Comparison of ENCODE assay signal across 35 cellular contexts in genomic region chr5:41305056-41305455, GRCh38.
"Had no signal": no experiment of that assay in that cellular context is flagged by ENCODE, and none has a peak within 500 bp of the region (broad histone marks: within the 10 kb centered on the region; RNA-seq: fewer than 3 reads in every experiment).

No MANE protein-coding gene starts in this region.

- H3K4me3 ChIP-seq: MG63 had no signal

- H3K27ac ChIP-seq: KMS-11 had no signal

- DNase-seq: Karpas-422, Kasumi-1, KG1, MG63, MM.1S, MV-4-11, NCI-H1048, NCI-H1092, NCI-H1092 treated with DMSO at 0.1 percent for 48 hours, NCI-H1105, NCI-H1105 treated with DMSO at 0.1 percent for 48 hours, NCI-H1417, NCI-H1417 treated with DMSO at 0.1 percent for 48 hours, NCI-H1436, NCI-H1436 treated with DMSO at 0.1 percent for 48 hours, NCI-H146, NCI-H1694, NCI-H1694 treated with DMSO at 0.1 percent for 48 hours, NCI-H187, NCI-H187 treated with DMSO at 0.1 percent for 48 hours, NCI-H1930, NCI-H2029, NCI-H2029 treated with DMSO at 0.1 percent for 48 hours, NCI-H2081, NCI-H2081 treated with DMSO at 0.1 percent for 48 hours, NCI-H2107, NCI-H2171, NCI-H2171 treated with DMSO at 0.1 percent for 48 hours, NCI-H2227 treated with DMSO at 0.1 percent for 48 hours, NCI-H226, NCI-H345, NCI-H446, NCI-H446 treated with DMSO at 0.1 percent for 48 hours, NCI-H510A had no signal

- H3K36me3 ChIP-seq: MG63 had no signal

- H3K9me3 ChIP-seq: MG63 had no signal
